27 cellular contexts compared by ENCODE assay signal in the genomic region with DNA sequence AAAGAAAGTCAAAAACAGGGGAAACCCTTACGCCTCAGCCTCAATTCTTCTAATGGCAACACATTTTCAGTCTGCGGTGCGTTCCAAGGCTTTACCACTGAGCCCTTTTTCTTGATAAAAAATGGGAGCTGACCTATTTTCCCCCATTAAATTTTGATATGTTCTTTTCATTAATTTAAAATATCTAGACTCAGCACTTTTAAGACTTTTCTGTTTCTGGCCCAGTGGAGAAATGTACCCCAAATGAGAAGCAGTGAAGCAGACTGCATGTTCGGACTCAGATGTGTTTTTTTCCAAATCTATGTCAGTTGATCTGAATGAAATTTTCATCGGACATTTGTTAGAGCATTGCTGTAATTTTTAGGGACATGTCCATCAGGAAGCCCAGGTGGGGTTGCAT.
"Had no signal": no experiment of that assay in that cellular context is flagged by ENCODE, and none has a peak within 500 bp of the region (broad histone marks: within the 10 kb centered on the region; RNA-seq: fewer than 3 reads in every experiment).

No MANE protein-coding gene starts in this region.

- FAIRE-seq: urothelium cell line had no signal

- DNase-seq: stimulated activated CD4-positive, alpha-beta T cell treated with anti-CD3 and anti-CD28 coated beads, Interleukin-2, amount 100 ng/mL, for 48 hours; stimulated activated CD4-positive, alpha-beta T cell treated with anti-CD3 and anti-CD28 coated beads, Interleukin-4, amount 100 ng/mL, for 1 hour; stimulated activated CD4-positive, alpha-beta T cell treated with anti-CD3 and anti-CD28 coated beads, Interleukin-4, amount 100 ng/mL, for 24 hours; stimulated activated CD4-positive, alpha-beta T cell treated with anti-CD3 and anti-CD28 coated beads, Interleukin-4, amount 100 ng/mL, for 4 hours; stimulated activated CD8-positive, alpha-beta memory T cell treated with anti-CD3 and anti-CD28 coated beads, Interleukin-4, amount 100 ng/mL, for 48 hours; stimulated activated naive B cell treated with anti-CD40 and anti-IgM and Interleukin-4, amounts not matched to agents 10 μg/mL and 1 μg/mL and 100 μg/mL, for 72 hours; stimulated activated naive CD4-positive, alpha-beta T cell; stimulated activated naive CD4-positive, alpha-beta T cell treated with Interleukin-2 at 50 U/mL for 16 hours; stimulated activated naive CD8-positive, alpha-beta T cell treated with anti-CD3 and anti-CD28 coated beads, Interleukin-15, amount 100 ng/mL, for 72 hours; stimulated activated naive CD8-positive, alpha-beta T cell treated with anti-CD3 and anti-CD28 coated beads, Interleukin-15, Interleukin-2, amounts not matched to agents 100 U/mL and 50 U/mL, for 24 hours; stomach; substantia nigra; testis; thyroid gland; tibial artery; transverse colon; trophoblast cell; upper lobe of left lung; upper lobe of right lung; uterus had no signal

- H3K4me1 ChIP-seq: stomach, suprapubic skin, testis, thyroid gland, tibial artery, tibial nerve, transverse colon, upper lobe of left lung, upper lobe of right lung, uterus, vagina had no signal

- H3K4me3 ChIP-seq: stomach, suprapubic skin, testis, thoracic aorta, thyroid gland, tibial artery, tibial nerve, transverse colon, upper lobe of left lung, upper lobe of right lung, uterus, vagina had no signal

- H3K36me3 ChIP-seq: stomach, suprapubic skin, thoracic aorta, thyroid gland, tibial artery, tibial nerve, transverse colon, upper lobe of left lung, upper lobe of right lung, uterus, vagina had no signal

- H3K9me3 ChIP-seq: stomach, suprapubic skin, testis, thoracic aorta, thyroid gland, tibial artery, tibial nerve, transverse colon, upper lobe of left lung, upper lobe of right lung, uterus, vagina had no signal

- H3K27me3 ChIP-seq: stomach, suprapubic skin, testis, thyroid gland, tibial artery, tibial nerve, transverse colon, upper lobe of left lung, upper lobe of right lung, uterus, vagina had no signal

- ATAC-seq: stimulated activated effector memory CD8-positive, alpha-beta T cell treated with anti-CD3 and anti-CD28 coated beads, Interleukin-12 subunit alpha, Interleukin-12 subunit beta, amount 100 ng/mL, for 72 hours; stimulated activated memory B cell treated with anti-CD40 and anti-IgM and Interleukin-4, amounts not matched to agents 10 μg/mL and 1 μg/mL and 100 μg/mL, for 72 hours; stimulated activated naive B cell treated with anti-CD40 and anti-IgM and Interleukin-4, amounts not matched to agents 10 μg/mL and 1 μg/mL and 100 μg/mL, for 72 hours; stimulated activated naive CD8-positive, alpha-beta T cell treated with anti-CD3 and anti-CD28 coated beads, Interleukin-15, amount 100 ng/mL, for 72 hours; stimulated activated naive CD8-positive, alpha-beta T cell treated with anti-CD3 and anti-CD28 coated beads, Interleukin-15, Interleukin-2, amounts not matched to agents 100 U/mL and 50 U/mL, for 24 hours; upper lobe of right lung had no signal

- H3K27ac ChIP-seq: stomach, suprapubic skin, testis, thoracic aorta, thyroid gland, tibial artery, tibial nerve, transverse colon, upper lobe of left lung, upper lobe of right lung, uterus, vagina had no signal
